Comparison of ENCODE assay signal across 11 cellular contexts in genomic region chr3:12289562-12289961, GRCh38. TPM values are rescaled to one million over a fixed set of nuclear protein-coding genes. Genes with fewer than 3 reads are reported as not detected.
DNase-seq lines count a peak whose midpoint lies in the region; ATAC-seq and TF ChIP-seq lines count a peak whose summit lies in the region.
"Had no signal": no experiment of that assay in that cellular context is flagged by ENCODE, and none has a peak within 500 bp of the region (broad histone marks: within the 10 kb centered on the region; RNA-seq: fewer than 3 reads in every experiment).

No MANE protein-coding gene starts in this region.

- ATAC-seq in HG03432 (IDR thresholded peaks at IDR 0.05; ENCODE audit: unreplicated experiment), result no peak

- peak overlapping the region; percentile 26; the same call in 1 of the 2 replicates for H3K4me3 ChIP-seq in AG04450 (ENCODE audit: low read depth, low read length)
- peak overlapping the region; percentile 85 for H3K4me3 ChIP-seq in PC-9
- H3K4me3 ChIP-seq in fibroblast of mammary gland (ENCODE audit: control insufficient read depth, low read depth, low read length), result peak overlapping the region; percentile 70
- H3K4me3 ChIP-seq in parathyroid adenoma (ENCODE audit: low read depth, low read length), result peak overlapping the region; percentile 64

- H2AFZ ChIP-seq in PC-9 (no peak overlapping the region), parathyroid adenoma (no peak overlapping the region)

- H3K27ac ChIP-seq in AG04450 (ENCODE audit: low read depth, low read length) (no peak overlapping the region), PC-9 (peak overlapping the region; percentile 91), parathyroid adenoma (no peak overlapping the region)

- no peaks in the 10 kb centered on the region for H3K9me3 ChIP-seq in AG04450 (ENCODE audit: control insufficient read depth, insufficient read depth, low read length)
- H3K9me3 ChIP-seq in PC-9 (ENCODE audit: insufficient read depth, low read depth), result peaks cover 9% of the 10 kb centered on the region
- no peaks in the 10 kb centered on the region for H3K9me3 ChIP-seq in parathyroid adenoma (ENCODE audit: control insufficient read depth, low read length)

- H3K4me1 ChIP-seq in PC-9 (replicated peaks; ENCODE audit: insufficient read depth), result peaks cover 44% of the 10 kb centered on the region
- H3K4me1 ChIP-seq in parathyroid adenoma, result peaks cover 2% of the 10 kb centered on the region

- H3K27me3 ChIP-seq in AG04450 (ENCODE audit: control insufficient read depth, insufficient read depth, low read length), result no peaks in the 10 kb centered on the region
- H3K27me3 ChIP-seq in PC-9 (ENCODE audit: insufficient read depth, low read depth), result no peaks in the 10 kb centered on the region
- no peaks in the 10 kb centered on the region for H3K27me3 ChIP-seq in parathyroid adenoma (ENCODE audit: control insufficient read depth, insufficient read depth, low read length)

- H3K9ac ChIP-seq in parathyroid adenoma, result no peak overlapping the region

- peaks cover 32% of the 10 kb centered on the region for H3F3A ChIP-seq in PC-9 (ENCODE audit: insufficient read depth, low read depth)

- intact Hi-C loops in PC-9 (cut with micrococcal nuclease; ENCODE audit: unreplicated experiment), result loop anchor here (1.0 to 5.0 kb wide), 5 partner anchors 57 to 189 kb away; no protein-coding TSS in a partner anchor

- POLR2A ChIA-PET in AG04450 (lab: Yijun Ruan, JAX) (no interaction called here), PC-9 (lab: Charles Lee; ENCODE audit: unreplicated experiment) (no interaction called here)

- TF ChIP-seq CTCF in AG04450 (IDR thresholded peaks at IDR 0.05; ENCODE audit: low read depth, low read length), result no peak
- TF ChIP-seq CTCF in PC-9 (conservative IDR thresholded peaks at IDR 0.05), result no peak
- TF ChIP-seq CTCF in fibroblast of mammary gland (conservative IDR thresholded peaks at IDR 0.05; ENCODE audit: control insufficient read depth, insufficient read depth, low read depth, low read length), result no peak
- no peak for TF ChIP-seq CTCF in parathyroid adenoma (IDR thresholded peaks at IDR 0.05)

- H3K79me2 ChIP-seq in PC-9 (ENCODE audit: low read depth) (peaks cover 78% of the 10 kb centered on the region), parathyroid adenoma (no peaks in the 10 kb centered on the region)

- CTCF ChIA-PET in AG04450 (lab: Charles Lee) (no interaction called here), PC-9 (lab: Charles Lee) (no interaction called here)

- no TSS peak for BruUV-seq in PC-9 (replicated peaks; lab: Mats Ljungman, UMichigan)

- DNase-seq in AG04450 (ENCODE audit: low read depth, low spot score) (no peak), PC-9 (no peak), fibroblast of mammary gland (ENCODE audit: low read depth) (no peak), COLO668 (lab: John Stamatoyannopoulos, UW; ENCODE audit: unreplicated experiment) (no peak), G401 (ENCODE audit: low spot score) (no peak), AG08396 (ENCODE audit: low spot score) (no peak)
- DNase-seq: amygdala; DMS79; effector CD8-positive, alpha-beta T cell had no signal

- in situ Hi-C loops in G401 (cut with HindIII; ENCODE audit: low sequenced_read_pairs), result no loop called here

- H4K20me1 ChIP-seq in PC-9 (ENCODE audit: insufficient read depth), result peaks cover 4% of the 10 kb centered on the region; the same call in 1 of the 2 replicates

- H3K4me2 ChIP-seq in PC-9 (peak overlapping the region; percentile 99), parathyroid adenoma (ENCODE audit: low read length) (peak overlapping the region; percentile 23)

- H3K9me2 ChIP-seq in PC-9 (ENCODE audit: insufficient read depth), result no peaks in the 10 kb centered on the region

- H3K36me3 ChIP-seq in PC-9 (ENCODE audit: low read depth) (peaks cover 35% of the 10 kb centered on the region), parathyroid adenoma (ENCODE audit: control insufficient read depth, insufficient read depth, low read length) (no peaks in the 10 kb centered on the region)

RNA-seq across cellular contexts. Expression of gene PPARG, which starts 0.7 kb away (rescaled TPM):
- polyA plus RNA-seq in AG04450 (2011; rRNA removed), result 28.7 and 33.8 TPM in 2 replicates
- 38.9 and 41.3 TPM in 2 replicates for polyA minus RNA-seq in AG04450 (2011; rRNA and poly(A)+ RNA removed)
- 60.2 and 61.5 TPM in 2 replicates for total RNA-seq in PC-9 (2021)
- total RNA-seq in G401 (2014; rRNA removed; shearing (Covaris generic)), result not detected in 2 replicates

Comparison
In these comparisons a context has a peak if more than half of its experiments do, and no peak if none do; other contexts are left out.
1. H3K4me3 ChIP-seq: peak in every context shown above with its lines; median percentile 85 in PC-9; 70 in fibroblast of mammary gland; 64 in parathyroid adenoma; 26 in AG04450.
2. RNA of gene PPARG, which starts 0.7 kb away (total RNA-seq): 60.2 to 61.5 TPM in PC-9; not detected in G401; every median in the first group is over 10 times any median in the second.